Comparison of ENCODE assay signal across 17 cellular contexts in the genomic region with DNA sequence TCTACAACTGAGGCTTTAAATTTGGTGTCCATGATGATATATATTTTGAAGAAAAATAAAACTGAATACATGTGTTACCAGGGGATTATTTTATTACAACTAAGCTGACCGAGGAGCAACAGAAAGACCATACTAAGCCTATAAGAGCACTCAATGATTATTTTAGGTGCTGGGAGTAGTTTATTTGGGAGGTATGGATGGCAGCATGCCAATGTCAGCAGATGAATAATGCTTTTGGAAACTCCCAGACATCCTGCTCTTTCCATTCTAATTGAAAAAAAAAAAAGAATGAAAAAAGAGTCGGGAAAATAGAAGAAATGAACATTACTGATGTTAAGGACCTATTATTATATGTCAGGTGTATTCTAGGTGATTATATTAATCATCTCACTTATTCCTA.
DNase-seq lines count a peak whose midpoint lies in the region; ATAC-seq and TF ChIP-seq lines count a peak whose summit lies in the region.
"Had no signal": no experiment of that assay in that cellular context is flagged by ENCODE, and none has a peak within 500 bp of the region (broad histone marks: within the 10 kb centered on the region; RNA-seq: fewer than 3 reads in every experiment).

No MANE protein-coding gene starts in this region.

- no peak for TF ChIP-seq CTCF in RWPE1 (conservative IDR thresholded peaks at IDR 0.05; ENCODE audit: low read depth)
- no peak for TF ChIP-seq CTCF in CD4-positive, alpha-beta T cell (IDR thresholded peaks at IDR 0.05)

- H3K4me1 ChIP-seq in Karpas-422 (ENCODE audit: low read length) = no peaks in the 10 kb centered on the region

- POLR2A ChIA-PET in RWPE1 (lab: Yijun Ruan, JAX; ENCODE audit: low non-redundant PET) = no interaction called here
- POLR2A ChIA-PET in CD4-positive, alpha-beta T cell (lab: Charles Lee) = no interaction called here

- no peak overlapping the region for H3K4me2 ChIP-seq in Karpas-422 (ENCODE audit: low read depth, low read length, poor library complexity, severe bottlenecking)

- no peak overlapping the region for H3K27ac ChIP-seq in RWPE1
- H3K27ac ChIP-seq in CD4-positive, alpha-beta T cell (ENCODE audit: low read depth, low read length) = no peak overlapping the region
- H3K27ac ChIP-seq in Karpas-422 (ENCODE audit: low read length) = no peak overlapping the region
- H3K27ac ChIP-seq: coronary artery had no signal

- no peaks in the 10 kb centered on the region for H3K9me2 ChIP-seq in Karpas-422 (replicated peaks; ENCODE audit: insufficient read depth, low read length)

- H3K9me3 ChIP-seq in CD4-positive, alpha-beta T cell (ENCODE audit: control insufficient read depth, low read length) = no peaks in the 10 kb centered on the region
- no peaks in the 10 kb centered on the region for H3K9me3 ChIP-seq in Karpas-422 (ENCODE audit: low read length)

- no peaks in the 10 kb centered on the region for H4K20me1 ChIP-seq in Karpas-422 (ENCODE audit: insufficient read depth, low read depth, low read length)

- H3K9me3 Mint-ChIP-seq in CD4-positive, alpha-beta T cell = no peaks in the 10 kb centered on the region
- H3K9me3 Mint-ChIP-seq: activated CD8-positive, alpha-beta T cell treated with anti-CD3 and anti-CD28 coated beads for 36 hours had no signal

- no peak overlapping the region for H2AFZ ChIP-seq in Karpas-422 (ENCODE audit: low read length)

- CTCF ChIA-PET in RWPE1 (lab: Yijun Ruan, JAX) = no interaction called here
- CTCF ChIA-PET in CD4-positive, alpha-beta T cell (lab: Charles Lee) = no interaction called here

- intact Hi-C loops in CD4-positive, alpha-beta T cell (cut with DNase I, micrococcal nuclease) = no loop called here

- H3K27ac Mint-ChIP-seq in CD4-positive, alpha-beta T cell = no peak overlapping the region
- H3K27ac Mint-ChIP-seq: activated CD8-positive, alpha-beta T cell treated with anti-CD3 and anti-CD28 coated beads for 36 hours; progenitor cell of endocrine pancreas had no signal

- H3K4me1 Mint-ChIP-seq in CD4-positive, alpha-beta T cell (ENCODE audit: low read depth) = no peaks in the 10 kb centered on the region

- H3K27me3 Mint-ChIP-seq in CD4-positive, alpha-beta T cell = no peaks in the 10 kb centered on the region
- H3K27me3 Mint-ChIP-seq: activated CD8-positive, alpha-beta T cell treated with anti-CD3 and anti-CD28 coated beads for 36 hours; progenitor cell of endocrine pancreas had no signal

- H3K79me2 ChIP-seq in Karpas-422 (ENCODE audit: low read length) = no peaks in the 10 kb centered on the region

- DNase-seq in COR-L47 (lab: John Stamatoyannopoulos, UW) = peak; percentile 44
- peak; percentile 28 for DNase-seq in NCI-H1092 treated with DMSO at 0.1 percent for 48 hours (lab: John Stamatoyannopoulos, UW)
- DNase-seq in RWPE1 (ENCODE audit: low spot score) = peak; percentile 15
- peak; percentile 40 for DNase-seq in fibroblast of the conjunctiva (ENCODE audit: low read depth)
- DNase-seq in CD4-positive, alpha-beta T cell = no peak
- no peak for DNase-seq in Karpas-422
- DNase-seq: activated CD8-positive, alpha-beta T cell treated with anti-CD3 and anti-CD28 coated beads for 36 hours; activated naive CD4-positive, alpha-beta T cell treated with Interleukin-2 at 50 U/mL for 16 hours; AML-193; mesendoderm; stimulated activated CD4-positive, alpha-beta T cell treated with anti-CD3 and anti-CD28 coated beads, Interleukin-4, amount 100 ng/mL, for 24 hours; stimulated activated naive CD4-positive, alpha-beta T cell treated with Interleukin-2 at 50 U/mL for 16 hours had no signal

- no peaks in the 10 kb centered on the region for H3K36me3 ChIP-seq in Karpas-422 (ENCODE audit: insufficient read depth, low read length)

- ATAC-seq in GM18502 (IDR thresholded peaks at IDR 0.05; ENCODE audit: poor library complexity, unreplicated experiment) (no peak), HG03457 (IDR thresholded peaks at IDR 0.05; ENCODE audit: unreplicated experiment) (no peak)
- no peak for ATAC-seq in CD4-positive, alpha-beta T cell (ENCODE audit: poor library complexity)
- ATAC-seq: activated CD8-positive, alpha-beta T cell treated with anti-CD3 and anti-CD28 coated beads for 36 hours; Panc1 had no signal

- no peak overlapping the region for H3K4me3 ChIP-seq in Karpas-422 (ENCODE audit: low read length)
- H3K4me3 ChIP-seq: coronary artery had no signal

- H3K4me3 Mint-ChIP-seq in CD4-positive, alpha-beta T cell = no peak overlapping the region
- H3K4me3 Mint-ChIP-seq: activated CD8-positive, alpha-beta T cell treated with anti-CD3 and anti-CD28 coated beads for 36 hours had no signal

- no peaks in the 10 kb centered on the region for H3K27me3 ChIP-seq in CD4-positive, alpha-beta T cell (ENCODE audit: control insufficient read depth, insufficient read depth, low read length)
- H3K27me3 ChIP-seq in Karpas-422 (ENCODE audit: low read length) = no peaks in the 10 kb centered on the region

- H3K9ac ChIP-seq in Karpas-422 (ENCODE audit: low read length) = no peak overlapping the region

- no peaks in the 10 kb centered on the region for H3K36me3 Mint-ChIP-seq in CD4-positive, alpha-beta T cell (ENCODE audit: low read depth)

Comparison
In these comparisons a context has a peak if more than half of its experiments do, and no peak if none do; other contexts are left out.
1. DNase-seq: peak in COR-L47 (single experiment), NCI-H1092 treated with DMSO at 0.1 percent for 48 hours (single experiment), RWPE1 (single experiment) and fibroblast of the conjunctiva (single experiment); none in CD4-positive, alpha-beta T cell (0 of 10) and Karpas-422 (single experiment).